In the genomic region with DNA sequence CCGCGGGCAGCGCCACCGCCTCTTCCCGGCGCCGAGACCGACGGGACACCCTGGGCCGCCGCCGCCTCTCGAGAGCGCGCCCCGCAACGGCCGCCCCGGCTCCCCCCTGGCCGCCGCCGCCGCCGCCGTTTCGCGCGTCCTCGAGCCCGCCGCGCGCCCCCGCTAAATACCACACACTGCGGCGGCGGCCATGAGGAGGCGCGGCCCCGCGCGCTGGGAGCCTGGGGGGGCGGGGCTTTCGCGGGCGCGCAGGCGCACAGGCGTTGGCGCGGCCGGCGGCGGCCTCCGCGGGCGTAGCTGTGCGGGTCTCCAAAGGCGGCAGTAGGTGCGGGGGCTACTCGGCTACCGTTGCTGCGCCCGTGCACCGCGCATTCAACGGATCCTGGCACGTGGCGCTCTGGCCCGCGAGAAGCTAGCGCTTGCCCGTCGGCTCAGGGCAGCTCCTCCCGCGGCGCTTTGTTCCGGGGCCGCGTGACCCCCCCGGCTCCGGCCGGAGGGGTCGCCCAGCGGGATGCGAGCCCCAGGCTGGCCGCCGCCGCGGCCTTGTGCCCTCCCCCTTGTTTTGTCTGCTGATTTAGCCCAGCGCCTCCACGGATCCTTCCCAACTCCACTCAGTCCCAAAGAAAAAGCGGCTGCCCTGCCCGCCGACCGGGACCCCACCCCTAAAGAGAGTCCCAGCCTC, we compare ENCODE assay signal across 8 cellular contexts. TPM values are rescaled to one million over a fixed set of nuclear protein-coding genes. Genes with fewer than 3 reads are reported as not detected.
DNase-seq lines count a peak whose midpoint lies in the region; ATAC-seq and TF ChIP-seq lines count a peak whose summit lies in the region.

TSS of gene SIAH1 (minus strand) at position 142 of the 682 bp plus-strand sequence. CDS start 22,985 bp downstream, outside the sequence.

- H3K36me3 Mint-ChIP-seq in natural killer cell treated with Interleukin-12 subunit alpha and Interleukin-12 subunit beta and Interleukin-15 and Interleukin-18, amount 100 ng/mL, for 72 hours, result no peaks in the 10 kb centered on the region

- peak within 1 kb of the TSS; percentile 93 for H3K4me3 Mint-ChIP-seq in natural killer cell treated with Interleukin-12 subunit alpha and Interleukin-12 subunit beta and Interleukin-15 and Interleukin-18, amount 100 ng/mL, for 72 hours

- H3K27ac Mint-ChIP-seq in natural killer cell treated with Interleukin-12 subunit alpha and Interleukin-12 subunit beta and Interleukin-15 and Interleukin-18, amount 100 ng/mL, for 72 hours, result peak within 1 kb of the TSS; percentile 80 to 85

- peak within 1 kb of the TSS; percentile 85 for H3K4me3 ChIP-seq in fibroblast of mammary gland (ENCODE audit: control insufficient read depth, low read depth, low read length)

- H3K4me1 Mint-ChIP-seq in natural killer cell treated with Interleukin-12 subunit alpha and Interleukin-12 subunit beta and Interleukin-15 and Interleukin-18, amount 100 ng/mL, for 72 hours (ENCODE audit: low read depth in 2 of 2), result peaks cover 14 to 29% of the 10 kb centered on the region in 2 donors

- TF ChIP-seq CTCF in fibroblast of mammary gland (conservative IDR thresholded peaks at IDR 0.05; ENCODE audit: control insufficient read depth, insufficient read depth, low read depth, low read length), result no peak

- peak; percentile 96 for DNase-seq in D341Med (ENCODE audit: low spot score)
- DNase-seq in HUDEP-2 (lab: John Stamatoyannopoulos, UW; ENCODE audit: unreplicated experiment in 76 of 76), result peak in 64 of 76 experiments; percentile 11 to 86 (median 62)
- peak; percentile 79 for DNase-seq in RPMI7951 (ENCODE audit: low read depth)
- peak; percentile 73 to 83 for DNase-seq in activated T-helper 1 cell treated with anti-CD3 and anti-CD28 coated beads, Interleukin-2, amount 50 U/mL, for 16 hours (ENCODE audit: low read depth in 1 of 2, low spot score in 1 of 2)
- peak; percentile 57 for DNase-seq in fibroblast of mammary gland (ENCODE audit: low read depth)
- DNase-seq in natural killer cell treated with Interleukin-12 subunit alpha and Interleukin-12 subunit beta and Interleukin-15 and Interleukin-18, amount 100 ng/mL, for 72 hours (ENCODE audit: low spot score), result peak; percentile 90
- DNase-seq in stimulated activated naive CD4-positive, alpha-beta T cell treated with Interleukin-2 at 50 U/mL for 16 hours (lab: John Stamatoyannopoulos, UW), result peak; percentile 78

- no peaks in the 10 kb centered on the region for H3K27me3 Mint-ChIP-seq in natural killer cell treated with Interleukin-12 subunit alpha and Interleukin-12 subunit beta and Interleukin-15 and Interleukin-18, amount 100 ng/mL, for 72 hours

- peak; percentile 51 for ATAC-seq in GM21367 (IDR thresholded peaks at IDR 0.05; ENCODE audit: unreplicated experiment)
- ATAC-seq in natural killer cell treated with Interleukin-12 subunit alpha and Interleukin-12 subunit beta and Interleukin-15 and Interleukin-18, amount 100 ng/mL, for 72 hours, result peak; percentile 90 to 93

- H3K9me3 Mint-ChIP-seq in natural killer cell treated with Interleukin-12 subunit alpha and Interleukin-12 subunit beta and Interleukin-15 and Interleukin-18, amount 100 ng/mL, for 72 hours, result no peaks in the 10 kb centered on the region

RNA-seq across cellular contexts. Expression of gene SIAH1, which starts in this region (rescaled TPM):
- total RNA-seq in RPMI7951 (2014; rRNA removed; shearing (Covaris generic)), result 25.5 and 28.0 TPM in 2 replicates
- total RNA-seq in natural killer cell treated with Interleukin-12 subunit alpha and Interleukin-12 subunit beta and Interleukin-15 and Interleukin-18, amount 100 ng/mL, for 72 hours, result 10 to 100 TPM; 21.0 to 25.7 TPM

Comparison
In these comparisons a context has a peak if more than half of its experiments do, and no peak if none do; other contexts are left out.
1. Peak in every context shown above with its lines: DNase-seq, ATAC-seq and H3K4me3 ChIP-seq.